In the genomic region with DNA sequence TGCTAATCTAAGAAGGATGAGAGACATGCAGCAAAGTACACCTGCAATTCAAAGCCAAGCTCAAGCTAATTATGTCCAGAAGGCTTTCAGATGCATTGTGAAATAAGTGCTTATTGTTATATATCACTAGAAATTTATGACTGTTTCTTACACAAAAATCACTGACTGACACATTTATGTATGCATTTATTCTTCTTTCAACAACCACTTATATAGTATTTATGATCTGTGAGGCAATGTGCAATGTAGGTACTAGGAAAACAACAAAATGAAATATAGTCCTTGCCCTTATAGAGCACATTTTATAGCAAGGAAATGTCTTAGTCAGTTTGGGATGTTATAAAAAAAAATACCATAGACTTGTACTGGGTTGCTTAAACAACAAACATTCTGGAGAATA, we compare ENCODE assay signal across 23 cellular contexts.
"Had no signal": no experiment of that assay in that cellular context is flagged by ENCODE, and none has a peak within 500 bp of the region (broad histone marks: within the 10 kb centered on the region; RNA-seq: fewer than 3 reads in every experiment).

No MANE protein-coding gene starts in this region.

- DNase-seq: activated CD4-positive, alpha-beta T cell treated with anti-CD3 and anti-CD28 coated beads for 48 hours; activated CD4-positive, alpha-beta T cell treated with anti-CD3 and anti-CD28 coated beads, Interleukin-2, amount 50 U/mL, for 48 hours; activated CD8-positive, alpha-beta memory T cell treated with anti-CD3 and anti-CD28 coated beads for 24 hours; activated effector memory CD4-positive, alpha-beta T cell treated with Interleukin-2 at 50 U/mL for 16 hours; activated naive CD4-positive, alpha-beta T cell treated with Interleukin-2 at 50 U/mL for 16 hours; aorta; body of pancreas; dermis blood vessel endothelial cell; effector CD4-positive, alpha-beta T cell; kidney glomerular epithelial cell; left lung; mesendoderm; natural killer cell; occipital lobe; posterior cingulate gyrus; right cardiac atrium; stimulated activated CD4-positive, alpha-beta T cell treated with anti-CD3 and anti-CD28 coated beads, Interleukin-4, amount 100 ng/mL, for 24 hours had no signal

- H3K9me3 ChIP-seq: body of pancreas, esophagus muscularis mucosa, left lung, vagina had no signal

- H3K27me3 ChIP-seq: body of pancreas, esophagus muscularis mucosa, left lung, neural progenitor cell, vagina had no signal

- H3K4me1 ChIP-seq: body of pancreas, esophagus muscularis mucosa, left lung, neural progenitor cell, vagina had no signal

- H3K27ac ChIP-seq: body of pancreas, esophagus muscularis mucosa, left lung, neural progenitor cell, skin epidermis, vagina had no signal

- H3K36me3 ChIP-seq: esophagus muscularis mucosa, left lung, neural progenitor cell, vagina had no signal

- ATAC-seq: body of pancreas; left lung; natural killer cell; right cardiac atrium; stimulated activated effector memory CD8-positive, alpha-beta T cell treated with anti-CD3 and anti-CD28 coated beads, Interleukin-12 subunit alpha, Interleukin-12 subunit beta, amount 100 ng/mL, for 72 hours had no signal

- H3K4me3 ChIP-seq: body of pancreas, esophagus muscularis mucosa, left lung, lung, neural progenitor cell, skin epidermis, vagina had no signal
